ENCODE assay signal across 15 cellular contexts in the genomic region with DNA sequence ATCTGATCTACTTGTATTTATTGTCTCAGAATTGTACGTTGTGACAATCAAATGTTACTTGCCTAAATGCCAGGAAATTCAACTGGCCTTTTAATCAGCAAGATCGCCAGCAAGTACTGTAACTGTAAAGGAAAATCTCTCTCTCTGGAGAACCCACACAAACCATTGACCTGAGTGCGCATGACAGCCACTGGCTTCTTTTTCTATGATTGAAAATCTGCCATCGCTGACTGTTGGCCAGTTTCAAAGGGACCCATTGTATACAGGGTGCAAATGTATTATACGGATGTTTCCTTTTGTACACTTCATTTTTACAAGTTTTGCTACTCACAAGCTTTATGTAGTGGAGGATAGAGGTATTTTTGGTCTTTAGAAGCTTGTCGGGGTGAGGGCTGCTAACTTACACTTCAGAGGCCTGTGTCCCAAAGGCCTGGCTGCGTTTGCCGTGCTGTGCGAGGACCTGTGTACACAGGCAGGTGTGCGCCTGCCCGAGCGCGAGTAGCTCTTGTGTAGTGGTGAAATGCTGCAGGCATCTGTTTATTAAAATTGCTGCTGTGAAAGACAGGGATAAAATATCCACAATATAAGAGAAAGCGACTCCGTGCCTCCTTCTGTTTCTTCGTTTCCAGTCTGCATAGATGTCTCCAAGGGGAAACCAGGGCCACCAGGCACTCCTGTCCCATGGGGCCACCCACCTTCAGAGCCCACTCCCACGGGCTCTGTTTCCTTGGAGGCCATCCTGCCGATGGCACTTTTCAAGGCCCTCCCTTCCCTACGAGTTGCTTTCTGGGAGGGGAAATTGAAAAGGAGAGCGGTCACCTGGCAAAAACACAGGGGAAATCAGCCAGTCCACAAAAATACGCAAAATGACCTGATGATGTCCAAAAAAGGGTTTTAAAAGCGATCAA. TPM values are rescaled to one million over a fixed set of nuclear protein-coding genes. Genes with fewer than 3 reads are reported as not detected.
DNase-seq lines count a peak whose midpoint lies in the region; ATAC-seq and TF ChIP-seq lines count a peak whose summit lies in the region.
"Had no signal": no experiment of that assay in that cellular context is flagged by ENCODE, and none has a peak within 500 bp of the region (broad histone marks: within the 10 kb centered on the region; RNA-seq: fewer than 3 reads in every experiment).

No MANE protein-coding gene starts in this region.

- H3K4me1 ChIP-seq in CD8-positive, alpha-beta T cell (ENCODE audit: insufficient read depth, low read length) = peaks cover 19% of the 10 kb centered on the region
- no peaks in the 10 kb centered on the region for H3K4me1 ChIP-seq in HEK293 (ENCODE audit: control insufficient read depth, insufficient read depth, low read length)

- CTCF ChIA-PET in CD8-positive, alpha-beta T cell (lab: Charles Lee) = interaction anchor here (0.6 to 1.3 kb wide), 2 partner anchors 12 to 31 kb away, joined by 4 to 6 read pairs; no protein-coding TSS in a partner anchor
- CTCF ChIA-PET in HEK293 (lab: Yijun Ruan, JAX) = interaction anchor here (1.1 kb wide), 2 partner anchors 9 to 11 kb away, joined by 3 to 4 read pairs; no protein-coding TSS in a partner anchor

- no peaks in the 10 kb centered on the region for H3K27me3 Mint-ChIP-seq in CD8-positive, alpha-beta T cell (ENCODE audit: low read depth)
- H3K27me3 Mint-ChIP-seq in chondrocyte (ENCODE audit: low read depth) = no peaks in the 10 kb centered on the region
- H3K27me3 Mint-ChIP-seq in mesothelial cell of epicardium (ENCODE audit: low read depth) = no peaks in the 10 kb centered on the region
- H3K27me3 Mint-ChIP-seq: effector memory CD8-positive, alpha-beta T cell; stimulated activated naive CD8-positive, alpha-beta T cell treated with anti-CD3 and anti-CD28 coated beads, Interleukin-15, amount 100 ng/mL, for 72 hours; T-cell had no signal

- H3K27ac ChIP-seq in CD8-positive, alpha-beta T cell (ENCODE audit: low read depth, low read length) = no peak overlapping the region
- no peak overlapping the region for H3K27ac ChIP-seq in HEK293 (ENCODE audit: extremely low read depth, low read depth, low read length)
- H3K27ac ChIP-seq: HL-60 had no signal

- ATAC-seq in CD8-positive, alpha-beta T cell = no peak
- ATAC-seq: effector memory CD8-positive, alpha-beta T cell had no signal

- intact Hi-C loops in CD8-positive, alpha-beta T cell (cut with DNase I, micrococcal nuclease) = no loop called here

- POLR2A ChIA-PET in CD8-positive, alpha-beta T cell (lab: Charles Lee) = interaction anchor here (1.1 kb wide), 1 partner anchor 27 kb away, joined by 4 read pairs; no protein-coding TSS in a partner anchor
- POLR2A ChIA-PET in HEK293 (lab: Yijun Ruan, JAX) = no interaction called here

- H3K4me3 ChIP-seq in CD8-positive, alpha-beta T cell (ENCODE audit: low read depth, low read length) = no peak overlapping the region
- no peak overlapping the region for H3K4me3 ChIP-seq in HEK293 (ENCODE audit: low read depth, low read length)

- H3K36me3 ChIP-seq in CD8-positive, alpha-beta T cell (ENCODE audit: insufficient read depth, low read length) = peaks cover 6% of the 10 kb centered on the region
- H3K36me3 ChIP-seq in HEK293 (ENCODE audit: control insufficient read depth in 2 of 2, insufficient read depth in 1 of 2, low read length in 2 of 2) = peaks cover 0 to 7% of the 10 kb centered on the region in 2 experiments; a peak in 1 of 3 replicates

- no peak overlapping the region for H3K4me3 Mint-ChIP-seq in CD8-positive, alpha-beta T cell
- H3K4me3 Mint-ChIP-seq in chondrocyte (ENCODE audit: unreplicated experiment) (no peak overlapping the region), mesothelial cell of epicardium (no peak overlapping the region)
- H3K4me3 Mint-ChIP-seq: effector memory CD8-positive, alpha-beta T cell had no signal

- no peak for DNase-seq in CD8-positive, alpha-beta T cell
- DNase-seq in chondrocyte (ENCODE audit: low spot score) (peak; percentile 41), mesothelial cell of epicardium (ENCODE audit: low spot score in 2 of 2, unreplicated experiment in 2 of 2) (no peak), DMS79 (lab: John Stamatoyannopoulos, UW) (no peak), NAMALWA (ENCODE audit: low spot score) (no peak), germinal center (ENCODE audit: low spot score) (no peak), SW480 (ENCODE audit: low spot score) (no peak)
- DNase-seq: activated CD8-positive, alpha-beta memory T cell treated with anti-CD3 and anti-CD28 coated beads for 24 hours; amniotic stem cell; effector memory CD8-positive, alpha-beta T cell; NCI-H2029; stimulated activated naive CD8-positive, alpha-beta T cell treated with anti-CD3 and anti-CD28 coated beads, Interleukin-15, amount 100 ng/mL, for 72 hours; T-cell had no signal

- peak overlapping the region; percentile 41 for H3K27ac Mint-ChIP-seq in CD8-positive, alpha-beta T cell
- no peak overlapping the region for H3K27ac Mint-ChIP-seq in chondrocyte (ENCODE audit: unreplicated experiment)
- peak overlapping the region; percentile 25 for H3K27ac Mint-ChIP-seq in mesothelial cell of epicardium
- H3K27ac Mint-ChIP-seq: stimulated activated naive CD8-positive, alpha-beta T cell treated with anti-CD3 and anti-CD28 coated beads, Interleukin-15, amount 100 ng/mL, for 72 hours had no signal

- no peaks in the 10 kb centered on the region for H3K27me3 ChIP-seq in CD8-positive, alpha-beta T cell (ENCODE audit: insufficient read depth, low read length)

- peaks cover 19% of the 10 kb centered on the region for H3K4me1 Mint-ChIP-seq in CD8-positive, alpha-beta T cell (ENCODE audit: low read depth)
- H3K4me1 Mint-ChIP-seq in chondrocyte (ENCODE audit: low read depth) = no peaks in the 10 kb centered on the region
- H3K4me1 Mint-ChIP-seq in mesothelial cell of epicardium = peaks cover 14% of the 10 kb centered on the region

- peaks cover 17% of the 10 kb centered on the region for H3K36me3 Mint-ChIP-seq in CD8-positive, alpha-beta T cell
- H3K36me3 Mint-ChIP-seq in chondrocyte (ENCODE audit: low read depth) (peaks cover 6% of the 10 kb centered on the region), mesothelial cell of epicardium (peaks cover 1% of the 10 kb centered on the region)

- no peak for TF ChIP-seq CTCF in CD8-positive, alpha-beta T cell (IDR thresholded peaks at IDR 0.05)
- TF ChIP-seq CTCF in HEK293 (tag by site-specific recombination; IDR thresholded peaks at IDR 0.05) = no peak
- no peak for TF ChIP-seq CTCF in chondrocyte (IDR thresholded peaks at IDR 0.05)
- no peak for TF ChIP-seq CTCF in mesothelial cell of epicardium (IDR thresholded peaks at IDR 0.05; ENCODE audit: unreplicated experiment)

- no peaks in the 10 kb centered on the region for H3K9me3 Mint-ChIP-seq in CD8-positive, alpha-beta T cell
- H3K9me3 Mint-ChIP-seq in chondrocyte (ENCODE audit: low read depth) (no peaks in the 10 kb centered on the region), mesothelial cell of epicardium (no peaks in the 10 kb centered on the region)
- H3K9me3 Mint-ChIP-seq: effector memory CD8-positive, alpha-beta T cell; stimulated activated naive CD8-positive, alpha-beta T cell treated with anti-CD3 and anti-CD28 coated beads, Interleukin-15, amount 100 ng/mL, for 72 hours; T-cell had no signal

- H3K9me3 ChIP-seq in CD8-positive, alpha-beta T cell (ENCODE audit: low read length) = no peaks in the 10 kb centered on the region
- no peaks in the 10 kb centered on the region for H3K9me3 ChIP-seq in HEK293 (ENCODE audit: control insufficient read depth, insufficient read depth, low read depth, low read length)

TF ChIP-seq in HEK293, 187 proteins besides CTCF, POLR2A, EP300 and RAD21:
- TF ChIP-seq ZFHX2 (tag by site-specific recombination; conservative IDR thresholded peaks at IDR 0.05) = peak; percentile 58
- TF ChIP-seq ZNF416 (tag by site-specific recombination; IDR thresholded peaks at IDR 0.05) = no peak
- peak; percentile 56; the same call in 1 of the 2 replicates for TF ChIP-seq EGR2 (tag by site-specific recombination; IDR thresholded peaks at IDR 0.05; ENCODE audit: low read depth)

RNA-seq across cellular contexts. Expression of gene TRAPPC10, which starts 25.3 kb away (rescaled TPM):
- total RNA-seq in CD8-positive, alpha-beta T cell = 100 to 1,000 TPM; 128 to 130 TPM
- total RNA-seq in chondrocyte = 31.0 to 41.8 TPM (median 37.0 TPM) in 3 replicates
- total RNA-seq in mesothelial cell of epicardium = 28.4 to 34.5 TPM (median 32.1 TPM) in 3 replicates
